ENCODE assay signal across 1 cellular context in the genomic region with DNA sequence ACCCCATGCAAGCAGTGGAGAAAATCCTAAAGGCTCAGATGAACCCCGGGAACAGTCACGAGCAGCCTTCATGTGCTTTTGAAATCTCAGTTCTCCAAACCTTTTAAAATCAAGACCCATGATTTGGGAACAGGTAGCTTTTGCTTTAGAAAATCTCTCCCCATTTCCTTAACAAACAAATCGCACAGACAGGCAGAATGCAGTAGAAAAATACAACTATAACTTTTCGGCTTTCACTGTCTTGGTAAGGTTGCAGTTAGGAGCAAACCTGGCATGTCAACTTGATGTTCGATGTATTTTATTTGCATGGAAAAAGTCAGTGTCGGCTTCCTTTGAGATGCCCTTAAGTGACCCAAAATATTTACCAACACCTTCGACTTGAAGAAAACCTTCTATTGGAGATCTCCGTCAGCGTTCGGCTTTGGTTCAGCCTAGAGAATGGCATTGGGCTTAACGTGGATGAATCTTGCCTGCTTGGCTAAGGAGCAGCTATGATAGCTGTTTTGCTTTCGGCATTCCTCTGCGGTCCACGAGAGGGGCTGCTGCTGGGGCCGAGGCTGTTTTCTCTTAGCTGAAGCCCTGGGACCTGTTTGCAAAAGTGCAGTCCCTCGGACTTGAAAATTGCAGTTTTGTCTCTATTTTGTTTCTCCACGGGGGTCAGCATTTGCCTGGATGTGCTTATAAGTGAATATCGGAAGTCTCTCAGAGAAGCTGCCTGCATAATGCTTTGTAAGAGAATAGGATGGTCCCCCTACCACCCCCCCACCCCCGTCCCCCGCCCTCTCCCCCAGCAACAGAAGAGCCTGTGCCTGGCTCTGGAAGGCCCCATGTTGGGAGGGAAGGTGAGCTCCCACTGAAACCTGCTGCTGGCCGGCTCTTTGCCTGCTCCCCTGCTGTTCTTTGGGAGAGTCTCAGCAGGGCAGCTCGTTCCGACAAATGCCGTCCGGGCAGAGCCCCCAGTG.
TF ChIP-seq lines count a peak whose summit lies in the region.

No MANE protein-coding gene starts in this region.

TF ChIP-seq in HepG2, 621 proteins besides CTCF, POLR2A, EP300 and RAD21:
- peak; percentile 94; the same call in 1 of the 2 replicates for TF ChIP-seq EZH2 (conservative IDR thresholded peaks at IDR 0.05; ENCODE audit: low read depth, low read length)
- TF ChIP-seq, protein P1, sequence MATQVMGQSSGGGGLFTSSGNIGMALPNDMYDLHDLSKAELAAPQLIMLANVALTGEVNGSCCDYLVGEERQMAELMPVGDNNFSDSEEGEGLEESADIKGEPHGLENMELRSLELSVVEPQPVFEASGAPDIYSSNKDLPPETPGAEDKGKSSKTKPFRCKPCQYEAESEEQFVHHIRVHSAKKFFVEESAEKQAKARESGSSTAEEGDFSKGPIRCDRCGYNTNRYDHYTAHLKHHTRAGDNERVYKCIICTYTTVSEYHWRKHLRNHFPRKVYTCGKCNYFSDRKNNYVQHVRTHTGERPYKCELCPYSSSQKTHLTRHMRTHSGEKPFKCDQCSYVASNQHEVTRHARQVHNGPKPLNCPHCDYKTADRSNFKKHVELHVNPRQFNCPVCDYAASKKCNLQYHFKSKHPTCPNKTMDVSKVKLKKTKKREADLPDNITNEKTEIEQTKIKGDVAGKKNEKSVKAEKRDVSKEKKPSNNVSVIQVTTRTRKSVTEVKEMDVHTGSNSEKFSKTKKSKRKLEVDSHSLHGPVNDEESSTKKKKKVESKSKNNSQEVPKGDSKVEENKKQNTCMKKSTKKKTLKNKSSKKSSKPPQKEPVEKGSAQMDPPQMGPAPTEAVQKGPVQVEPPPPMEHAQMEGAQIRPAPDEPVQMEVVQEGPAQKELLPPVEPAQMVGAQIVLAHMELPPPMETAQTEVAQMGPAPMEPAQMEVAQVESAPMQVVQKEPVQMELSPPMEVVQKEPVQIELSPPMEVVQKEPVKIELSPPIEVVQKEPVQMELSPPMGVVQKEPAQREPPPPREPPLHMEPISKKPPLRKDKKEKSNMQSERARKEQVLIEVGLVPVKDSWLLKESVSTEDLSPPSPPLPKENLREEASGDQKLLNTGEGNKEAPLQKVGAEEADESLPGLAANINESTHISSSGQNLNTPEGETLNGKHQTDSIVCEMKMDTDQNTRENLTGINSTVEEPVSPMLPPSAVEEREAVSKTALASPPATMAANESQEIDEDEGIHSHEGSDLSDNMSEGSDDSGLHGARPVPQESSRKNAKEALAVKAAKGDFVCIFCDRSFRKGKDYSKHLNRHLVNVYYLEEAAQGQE (IDR thresholded peaks at IDR 0.05; ENCODE audit: borderline replicate concordance in 1 of 2, low read depth in 1 of 2, low read length in 2 of 2): no peak
